In genomic region chr17:6070895-6071511, GRCh38 we compare ENCODE assay signal across 1 cellular context.
TF ChIP-seq lines count a peak whose summit lies in the region.

No MANE protein-coding gene starts in this region.

TF ChIP-seq in HepG2, 621 proteins besides CTCF, POLR2A, EP300 and RAD21 (continued from another document and continues in another):
- TF ChIP-seq ZBTB49 (CRISPR knock-in tag; IDR thresholded peaks at IDR 0.05; ENCODE audit: borderline replicate concordance) (no peak), SCMH1 (CRISPR knock-in tag; IDR thresholded peaks at IDR 0.05; ENCODE audit: borderline replicate concordance) (no peak), ZFP91 (CRISPR knock-in tag; IDR thresholded peaks at IDR 0.05; ENCODE audit: borderline replicate concordance) (no peak), ZNF3 (CRISPR knock-in tag; IDR thresholded peaks at IDR 0.05) (no peak), ZSCAN25 (CRISPR knock-in tag; IDR thresholded peaks at IDR 0.05) (peak; percentile 45; the same call in 1 of the 2 replicates), NFATC3 (CRISPR knock-in tag; IDR thresholded peaks at IDR 0.05) (no peak), PRDM4 (CRISPR knock-in tag; IDR thresholded peaks at IDR 0.05; ENCODE audit: borderline replicate concordance) (no peak), ZBTB8A (CRISPR knock-in tag; IDR thresholded peaks at IDR 0.05; ENCODE audit: borderline replicate concordance, low read depth) (no peak), CREBL2 (CRISPR knock-in tag; IDR thresholded peaks at IDR 0.05; ENCODE audit: borderline replicate concordance) (no peak), RBM39 (IDR thresholded peaks at IDR 0.05; ENCODE audit: low read depth, low read length, poor library complexity, severe bottlenecking) (no peak), CERS6 (CRISPR knock-in tag; IDR thresholded peaks at IDR 0.05) (no peak), PREB (CRISPR knock-in tag; IDR thresholded peaks at IDR 0.05) (no peak), KMT2B (CRISPR knock-in tag; IDR thresholded peaks at IDR 0.05) (no peak), ZKSCAN8 (CRISPR knock-in tag; IDR thresholded peaks at IDR 0.05; ENCODE audit: borderline replicate concordance) (no peak), NR0B2 (CRISPR knock-in tag; IDR thresholded peaks at IDR 0.05) (no peak), ZMAT5 (CRISPR knock-in tag; IDR thresholded peaks at IDR 0.05; ENCODE audit: borderline replicate concordance, low read depth) (no peak), ZNF574 (CRISPR knock-in tag; IDR thresholded peaks at IDR 0.05) (peak; percentile 33; the same call in 1 of the 2 replicates), CENPT (CRISPR knock-in tag; IDR thresholded peaks at IDR 0.05; ENCODE audit: low read depth) (no peak), FOXM1 (CRISPR knock-in tag; IDR thresholded peaks at IDR 0.05) (no peak), ATF7 (IDR thresholded peaks at IDR 0.05) (no peak), ATF7 (CRISPR knock-in tag; IDR thresholded peaks at IDR 0.05) (no peak), ZNF740 (CRISPR knock-in tag; IDR thresholded peaks at IDR 0.05) (0 out of 2 replicates have a peak, but pooled peaks have one; percentile 25), DBP (CRISPR knock-in tag; IDR thresholded peaks at IDR 0.05; ENCODE audit: not compliant biosample characterization) (no peak), DR1 (CRISPR knock-in tag; IDR thresholded peaks at IDR 0.05) (no peak), ZNF724P (CRISPR knock-in tag; IDR thresholded peaks at IDR 0.05; ENCODE audit: borderline replicate concordance) (no peak), DPF2 (CRISPR knock-in tag; IDR thresholded peaks at IDR 0.05; ENCODE audit: borderline replicate concordance, low read depth) (no peak), POLR2AphosphoS5 (IDR thresholded peaks at IDR 0.05; ENCODE audit: low read depth, low read length) (no peak), RORA (CRISPR knock-in tag; IDR thresholded peaks at IDR 0.05) (no peak), ZNF556 (CRISPR knock-in tag; IDR thresholded peaks at IDR 0.05; ENCODE audit: borderline replicate concordance) (no peak), PCBP2 (optimal IDR thresholded peaks at IDR 0.05; ENCODE audit: low read depth, low read length, poor library complexity, severe bottlenecking) (no peak), ZNF33A (CRISPR knock-in tag; IDR thresholded peaks at IDR 0.05; ENCODE audit: borderline replicate concordance) (no peak), NR2F6 (IDR thresholded peaks at IDR 0.05) (no peak), NR2F6 (CRISPR knock-in tag; IDR thresholded peaks at IDR 0.05) (no peak), WIZ (CRISPR knock-in tag; IDR thresholded peaks at IDR 0.05) (no peak), NR2F2 (IDR thresholded peaks at IDR 0.05; ENCODE audit: borderline replicate concordance, low read depth) (no peak), ZNF777 (CRISPR knock-in tag; IDR thresholded peaks at IDR 0.05) (peak; percentile 25; the same call in 1 of the 2 replicates), THAP8 (CRISPR knock-in tag; IDR thresholded peaks at IDR 0.05; ENCODE audit: borderline replicate concordance) (no peak), CREB1 (IDR thresholded peaks at IDR 0.05) (no peak), CREB1 (CRISPR knock-in tag; IDR thresholded peaks at IDR 0.05) (no peak), SIX4 (CRISPR knock-in tag; IDR thresholded peaks at IDR 0.05) (no peak), TCF12 (IDR thresholded peaks at IDR 0.05) (no peak), TCF12 (CRISPR knock-in tag; IDR thresholded peaks at IDR 0.05) (no peak), EEA1 (CRISPR knock-in tag; IDR thresholded peaks at IDR 0.05; ENCODE audit: borderline replicate concordance) (peak; percentile 31; the same call in 1 of the 2 replicates), GATA4 (IDR thresholded peaks at IDR 0.05; ENCODE audit: borderline replicate concordance, low read depth) (no peak), SOX6 (IDR thresholded peaks at IDR 0.05) (no peak), SOX6 (CRISPR knock-in tag; IDR thresholded peaks at IDR 0.05) (no peak), EZH2 (conservative IDR thresholded peaks at IDR 0.05; ENCODE audit: low read depth, low read length) (peak; percentile 65; the same call in 1 of the 2 replicates), ZNF605 (CRISPR knock-in tag; IDR thresholded peaks at IDR 0.05) (no peak), LCORL (IDR thresholded peaks at IDR 0.05) (no peak), LCORL (CRISPR knock-in tag; IDR thresholded peaks at IDR 0.05) (no peak)
